21 cellular contexts compared by ENCODE assay signal in the genomic region with DNA sequence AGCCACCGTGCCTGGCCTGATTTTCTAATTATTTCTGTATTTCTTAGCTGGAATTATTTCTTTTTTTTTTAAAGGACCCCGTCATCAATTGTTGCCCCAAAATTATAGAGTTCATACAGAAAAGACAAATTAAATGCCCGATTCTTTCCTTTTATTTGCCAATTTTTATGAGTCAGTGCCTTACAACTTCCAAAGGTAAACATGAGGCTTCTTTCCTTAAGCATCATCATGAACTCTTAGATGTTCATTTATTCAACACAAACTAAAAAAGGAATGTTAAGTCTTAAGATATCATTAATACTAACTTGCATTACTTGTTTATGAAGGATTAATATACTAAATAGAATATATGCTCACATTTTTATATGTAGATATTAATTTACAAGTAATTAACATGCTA. TPM values are rescaled to one million over a fixed set of nuclear protein-coding genes. Genes with fewer than 3 reads are reported as not detected.
DNase-seq lines count a peak whose midpoint lies in the region; ATAC-seq and TF ChIP-seq lines count a peak whose summit lies in the region.
"Had no signal": no experiment of that assay in that cellular context is flagged by ENCODE, and none has a peak within 500 bp of the region (broad histone marks: within the 10 kb centered on the region; RNA-seq: fewer than 3 reads in every experiment).

No MANE protein-coding gene starts in this region.

- CTCF ChIA-PET in PC-3 (lab: Charles Lee), result no interaction called here

- H3K79me2 ChIP-seq in PC-3 (ENCODE audit: low read length), result peaks cover 9% of the 10 kb centered on the region; the same call in 1 of the 2 replicates

- H3K4me1 ChIP-seq in PC-3 (ENCODE audit: insufficient read depth, low read length), result peaks cover 20% of the 10 kb centered on the region
- H3K4me1 ChIP-seq: BE2C had no signal

- peak overlapping the region; percentile 57 for H3K4me3 Mint-ChIP-seq in neural crest cell
- H3K4me3 Mint-ChIP-seq in stimulated activated naive B cell treated with anti-CD40 and anti-IgM and Interleukin-4, amounts not matched to agents 10 μg/mL and 1 μg/mL and 100 μg/mL, for 72 hours, result no peak overlapping the region
- H3K4me3 Mint-ChIP-seq: CD14-positive monocyte; CD4-positive, alpha-beta T cell; CD8-positive, alpha-beta memory T cell had no signal

- H3K4me2 ChIP-seq in PC-3 (ENCODE audit: low read length), result no peak overlapping the region
- H3K4me2 ChIP-seq: A549; BLaER1 treated with 17β-estradiol and CSF1 and Interleukin-3, amounts not matched to agents 10 nM and 100 nM had no signal

- 0 out of 2 replicates have a peak, but pooled peaks cover 3% of the 10 kb centered on the region for H4K20me1 ChIP-seq in PC-3 (ENCODE audit: low read length)

- H3K27ac ChIP-seq in PC-3 (ENCODE audit: low read length), result no peak overlapping the region
- H3K27ac ChIP-seq: A549; BLaER1 treated with 17β-estradiol and CSF1 and Interleukin-3, amounts not matched to agents 10 nM and 100 nM; GM23248 had no signal

- DNase-seq in HCEC 1CT (peak; percentile 13), PC-3 (peak; percentile 41), neural crest cell (ENCODE audit: low read depth, low spot score) (no peak)
- no peak for DNase-seq in stimulated activated naive B cell treated with anti-CD40 and anti-IgM and Interleukin-4, amounts not matched to agents 10 μg/mL and 1 μg/mL and 100 μg/mL, for 72 hours
- DNase-seq: 8988T; ACHN; AML-193; BE2C; CD4-positive, alpha-beta T cell; CD8-positive, alpha-beta memory T cell; DMS 273 treated with DMSO at 0.1 percent for 48 hours; DMS79; EL; GF-D8; GM23248 had no signal

- H3F3A ChIP-seq in PC-3 (ENCODE audit: low read length, unreplicated experiment), result peaks cover 6% of the 10 kb centered on the region

- intact Hi-C loops in PC-3 (cut with micrococcal nuclease), result no loop called here

- no peaks in the 10 kb centered on the region for H3K27me3 ChIP-seq in PC-3 (ENCODE audit: low read length)
- H3K27me3 ChIP-seq: BE2C; BLaER1 treated with 17β-estradiol and CSF1 and Interleukin-3, amounts not matched to agents 10 nM and 100 nM had no signal

- POLR2A ChIA-PET in PC-3 (lab: Charles Lee; ENCODE audit: unreplicated experiment), result no interaction called here

- no peaks in the 10 kb centered on the region for H3K27me3 Mint-ChIP-seq in neural crest cell (ENCODE audit: low read depth)
- no peaks in the 10 kb centered on the region for H3K27me3 Mint-ChIP-seq in stimulated activated naive B cell treated with anti-CD40 and anti-IgM and Interleukin-4, amounts not matched to agents 10 μg/mL and 1 μg/mL and 100 μg/mL, for 72 hours
- H3K27me3 Mint-ChIP-seq: CD4-positive, alpha-beta T cell; CD8-positive, alpha-beta memory T cell had no signal

- no peaks in the 10 kb centered on the region for H3K9me3 ChIP-seq in PC-3 (ENCODE audit: low read length)
- H3K9me3 ChIP-seq: A549; BE2C; BLaER1 treated with 17β-estradiol and CSF1 and Interleukin-3, amounts not matched to agents 10 nM and 100 nM had no signal

- no peaks in the 10 kb centered on the region for H3K9me2 ChIP-seq in PC-3 (replicated peaks; ENCODE audit: low read length)

- H2AFZ ChIP-seq in PC-3 (ENCODE audit: low read length), result no peak overlapping the region
- H2AFZ ChIP-seq: GM23248 had no signal

- no peak overlapping the region for H3K9ac ChIP-seq in PC-3 (ENCODE audit: low read length)
- H3K9ac ChIP-seq: BLaER1 treated with 17β-estradiol and CSF1 and Interleukin-3, amounts not matched to agents 10 nM and 100 nM; GM23248 had no signal

- H3K36me3 Mint-ChIP-seq in neural crest cell (ENCODE audit: low read depth), result peaks cover 16% of the 10 kb centered on the region
- H3K36me3 Mint-ChIP-seq in stimulated activated naive B cell treated with anti-CD40 and anti-IgM and Interleukin-4, amounts not matched to agents 10 μg/mL and 1 μg/mL and 100 μg/mL, for 72 hours, result peaks cover 23 to 40% of the 10 kb centered on the region in 2 donors

- no peak overlapping the region for H3K27ac Mint-ChIP-seq in neural crest cell (ENCODE audit: unreplicated experiment)
- H3K27ac Mint-ChIP-seq in stimulated activated naive B cell treated with anti-CD40 and anti-IgM and Interleukin-4, amounts not matched to agents 10 μg/mL and 1 μg/mL and 100 μg/mL, for 72 hours, result no peak overlapping the region

- no peaks in the 10 kb centered on the region for H3K4me1 Mint-ChIP-seq in neural crest cell
- H3K4me1 Mint-ChIP-seq in stimulated activated naive B cell treated with anti-CD40 and anti-IgM and Interleukin-4, amounts not matched to agents 10 μg/mL and 1 μg/mL and 100 μg/mL, for 72 hours, result peaks cover 7 to 11% of the 10 kb centered on the region in 2 donors
- H3K4me1 Mint-ChIP-seq: CD14-positive monocyte had no signal

- no peak overlapping the region for H3K4me3 ChIP-seq in PC-3 (ENCODE audit: low read length)
- H3K4me3 ChIP-seq: A549; BLaER1 treated with 17β-estradiol and CSF1 and Interleukin-3, amounts not matched to agents 10 nM and 100 nM; GM23248 had no signal

- TF ChIP-seq CTCF in PC-3 (conservative IDR thresholded peaks at IDR 0.05; ENCODE audit: low read depth, low read length), result no peak
- TF ChIP-seq CTCF in neural crest cell (conservative IDR thresholded peaks at IDR 0.05), result no peak

- no TSS peak for BruUV-seq in PC-3 (replicated peaks; lab: Mats Ljungman, UMichigan)

- H3K9me3 Mint-ChIP-seq in neural crest cell, result no peaks in the 10 kb centered on the region
- H3K9me3 Mint-ChIP-seq in stimulated activated naive B cell treated with anti-CD40 and anti-IgM and Interleukin-4, amounts not matched to agents 10 μg/mL and 1 μg/mL and 100 μg/mL, for 72 hours, result no peaks in the 10 kb centered on the region
- H3K9me3 Mint-ChIP-seq: CD14-positive monocyte; CD4-positive, alpha-beta T cell; CD8-positive, alpha-beta memory T cell had no signal

- ATAC-seq in PC-3 (peak; percentile 41), HG02571 (IDR thresholded peaks at IDR 0.05; ENCODE audit: unreplicated experiment) (no peak), GM18502 (IDR thresholded peaks at IDR 0.05; ENCODE audit: poor library complexity, unreplicated experiment) (no peak)
- ATAC-seq in stimulated activated naive B cell treated with anti-CD40 and anti-IgM and Interleukin-4, amounts not matched to agents 10 μg/mL and 1 μg/mL and 100 μg/mL, for 72 hours (replicated peaks), result no peak
- ATAC-seq: HCT116 had no signal

- peaks cover 27% of the 10 kb centered on the region for H3K36me3 ChIP-seq in PC-3 (ENCODE audit: low read depth, low read length)

RNA-seq across cellular contexts. Expression of a gene that starts 7.2 kb away (rescaled TPM):
- total RNA-seq in PC-3 (2014; rRNA removed), result 201 and 261 TPM in 2 replicates
- 405 and 429 TPM in 2 replicates for total RNA-seq in neural crest cell

RNA-seq across cellular contexts. Expression of a gene that starts 13.1 kb away (rescaled TPM):
- total RNA-seq in PC-3 (2014; rRNA removed) (496 and 633 TPM in 2 replicates), neural crest cell (216 and 217 TPM in 2 replicates)

RNA-seq across cellular contexts. Expression of a gene that starts 13.2 kb away (rescaled TPM):
- total RNA-seq in PC-3 (2014; rRNA removed) (243 and 268 TPM in 2 replicates), neural crest cell (199 and 200 TPM in 2 replicates)

RNA-seq across cellular contexts. Expression of a gene that starts 18.0 kb away (rescaled TPM):
- 969 and 1,089 TPM in 2 replicates for total RNA-seq in PC-3 (2014; rRNA removed)
- 364 and 368 TPM in 2 replicates for total RNA-seq in neural crest cell

RNA-seq across cellular contexts. Expression of a gene that starts 23.7 kb away (rescaled TPM):
- total RNA-seq in PC-3 (2014; rRNA removed) (0.07 and 0.17 TPM in 2 replicates), neural crest cell (0.93 and 1.1 TPM in 2 replicates)

Comparison
In these comparisons a context has a peak if more than half of its experiments do, and no peak if none do; other contexts are left out.
1. DNase-seq: peak in HCEC 1CT (single experiment) and PC-3 (single experiment); none in neural crest cell (single experiment) and stimulated activated naive B cell treated with anti-CD40 and anti-IgM and Interleukin-4, amounts not matched to agents 10 μg/mL and 1 μg/mL and 100 μg/mL, for 72 hours (single experiment).